Comparison of ENCODE assay signal across 21 cellular contexts in genomic region chr19:7589822-7590221, GRCh38. TPM values are rescaled to one million over a fixed set of nuclear protein-coding genes. Genes with fewer than 3 reads are reported as not detected.
DNase-seq lines count a peak whose midpoint lies in the region; ATAC-seq, FAIRE-seq and TF ChIP-seq lines count a peak whose summit lies in the region.
"Had no signal": no experiment of that assay in that cellular context is flagged by ENCODE, and none has a peak within 500 bp of the region (broad histone marks: within the 10 kb centered on the region; RNA-seq: fewer than 3 reads in every experiment).

No MANE protein-coding gene starts in this region.

- H3K23ac ChIP-seq in trophoblast cell (ENCODE audit: low read length), result no peak overlapping the region

- no peak overlapping the region for H3K14ac ChIP-seq in trophoblast cell (ENCODE audit: low read length)

- peak overlapping the region; percentile 43 for H2BK12ac ChIP-seq in trophoblast cell (ENCODE audit: low read length)

- H3K18ac ChIP-seq in trophoblast cell (ENCODE audit: low read length), result no peak overlapping the region

- intact Hi-C loops in HepG2 (cut with micrococcal nuclease; ENCODE audit: unreplicated experiment) (no loop called here), right lobe of liver (cut with DNase I) (no loop called here), PC-9 (cut with micrococcal nuclease; ENCODE audit: unreplicated experiment) (no loop called here)

- H3K36me3 ChIP-seq in HepG2 (replicated peaks in 1 of 2; ENCODE audit: control insufficient read depth in 1 of 2, insufficient read depth in 2 of 2, low read length in 2 of 2) (no peaks in the 10 kb centered on the region), right lobe of liver (no peaks in the 10 kb centered on the region), PC-9 (ENCODE audit: low read depth) (no peaks in the 10 kb centered on the region), trophoblast cell (ENCODE audit: control insufficient read depth in 1 of 2, insufficient read depth in 2 of 2, low read length in 2 of 2) (no peaks in the 10 kb centered on the region), SK-N-SH (replicated peaks in 1 of 2; ENCODE audit: control insufficient read depth in 1 of 2, insufficient read depth in 2 of 2, low read length in 1 of 2) (no peaks in the 10 kb centered on the region)
- H3K36me3 ChIP-seq: BE2C had no signal

- H3K27ac ChIP-seq in HepG2 (ENCODE audit: extremely low read length, insufficient read depth, low read length), result no peak overlapping the region
- H3K27ac ChIP-seq in right lobe of liver, result no peak overlapping the region
- no peak overlapping the region for H3K27ac ChIP-seq in PC-9
- H3K27ac ChIP-seq in trophoblast cell (ENCODE audit: low read depth, low read length), result no peak overlapping the region
- no peak overlapping the region for H3K27ac ChIP-seq in SK-N-SH (ENCODE audit: low read depth in 2 of 2, low read length in 1 of 2)
- H3K27ac ChIP-seq: HL-60 had no signal

- peak overlapping the region; percentile 26 for H4K91ac ChIP-seq in trophoblast cell (ENCODE audit: low read depth, low read length)

- TF ChIP-seq EP300 in HepG2 (IDR thresholded peaks at IDR 0.05; ENCODE audit: low read depth in 2 of 2, low read length in 2 of 2) (no peak), HepG2 (CRISPR knock-in tag; IDR thresholded peaks at IDR 0.05; ENCODE audit: borderline replicate concordance) (no peak), SK-N-SH (IDR thresholded peaks at IDR 0.05; ENCODE audit: borderline replicate concordance in 1 of 2, low read depth in 1 of 2, low read length in 1 of 2) (no peak)

- no peaks in the 10 kb centered on the region for H3K79me1 ChIP-seq in trophoblast cell (ENCODE audit: low read length)

- TF ChIP-seq CTCF in HepG2 (CRISPR knock-in tag; IDR thresholded peaks at IDR 0.05), result no peak
- no peak for TF ChIP-seq CTCF in right lobe of liver (IDR thresholded peaks at IDR 0.05)
- TF ChIP-seq CTCF in PC-9 (conservative IDR thresholded peaks at IDR 0.05), result no peak
- TF ChIP-seq CTCF in SK-N-SH (IDR thresholded peaks at IDR 0.05), result no peak

- 64% methylated on average over 7 of the region's 7 CpGs for WGBS in HepG2 (ENCODE audit: low lambda C conversion rate)
- WGBS in right lobe of liver (ENCODE audit: insufficient coverage, low coverage, low lambda C conversion rate, missing lambda C conversion rate), result 86% methylated on average over 7 of the region's 7 CpGs
- whole genome bisulfite sequencing in trophoblast cell (ENCODE audit: extremely low coverage, insufficient coverage, insufficient read length), result no CpG with 5 or more reads among the region's 7 CpGs
- WGBS in SK-N-SH (ENCODE audit: low lambda C conversion rate), result 43% methylated on average over 7 of the region's 7 CpGs

- DNase-seq in HepG2 (ENCODE audit: low spot score), result no peak
- no peak for DNase-seq in right lobe of liver
- no peak for DNase-seq in PC-9
- DNase-seq in trophoblast cell, result no peak
- no peak for DNase-seq in COLO829 (ENCODE audit: low spot score)
- DNase-seq in SK-N-SH, result no peak
- DNase-seq in NCI-H1092 (lab: John Stamatoyannopoulos, UW), result no peak
- DNase-seq: BE2C; C1 segment of cervical spinal cord; CD4-positive, alpha-beta T cell; DMS153; DMS79; GDM1; KG1 had no signal

- no peaks in the 10 kb centered on the region for H4K20me1 ChIP-seq in HepG2 (ENCODE audit: insufficient read depth, low read length)
- H4K20me1 ChIP-seq in PC-9 (ENCODE audit: insufficient read depth), result no peaks in the 10 kb centered on the region
- H4K20me1 ChIP-seq in SK-N-SH (ENCODE audit: insufficient read depth), result no peaks in the 10 kb centered on the region

- no peak overlapping the region for H4K8ac ChIP-seq in trophoblast cell (ENCODE audit: low read depth, low read length)

- peaks cover 12% of the 10 kb centered on the region for H3F3A ChIP-seq in PC-9 (ENCODE audit: insufficient read depth, low read depth)
- no peaks in the 10 kb centered on the region for H3F3A ChIP-seq in SK-N-SH (replicated peaks; ENCODE audit: insufficient read depth)

- BruUV-seq in HepG2 (replicated peaks; lab: Mats Ljungman, UMichigan), result no TSS peak
- BruUV-seq in PC-9 (replicated peaks; lab: Mats Ljungman, UMichigan), result no TSS peak

- H3K79me2 ChIP-seq in HepG2 (ENCODE audit: insufficient read depth, low read length) (no peaks in the 10 kb centered on the region), PC-9 (ENCODE audit: low read depth) (no peaks in the 10 kb centered on the region), trophoblast cell (ENCODE audit: control insufficient read depth, insufficient read depth, low read length, poor library complexity) (no peaks in the 10 kb centered on the region), SK-N-SH (ENCODE audit: insufficient read depth) (no peaks in the 10 kb centered on the region)

- H3K4me2 ChIP-seq in HepG2 (ENCODE audit: low read depth, low read length) (no peak overlapping the region), PC-9 (peak overlapping the region; percentile 67), trophoblast cell (ENCODE audit: low read length) (no peak overlapping the region), SK-N-SH (no peak overlapping the region)
- H3K4me2 ChIP-seq: GM23338 had no signal

- H2AK5ac ChIP-seq in trophoblast cell (ENCODE audit: low read length), result no peak overlapping the region

- H3K27me3 ChIP-seq in HepG2 (ENCODE audit: control insufficient read depth in 1 of 2, insufficient read depth in 2 of 2, low read length in 2 of 2), result no peaks in the 10 kb centered on the region; a peak in 1 of 5 replicates
- no peaks in the 10 kb centered on the region for H3K27me3 ChIP-seq in right lobe of liver
- H3K27me3 ChIP-seq in PC-9 (ENCODE audit: insufficient read depth, low read depth), result no peaks in the 10 kb centered on the region
- H3K27me3 ChIP-seq in trophoblast cell (ENCODE audit: insufficient read depth, low read length), result no peaks in the 10 kb centered on the region
- peaks cover 25% of the 10 kb centered on the region; the same call in 1 of the 2 replicates for H3K27me3 ChIP-seq in SK-N-SH (ENCODE audit: insufficient read depth)
- H3K27me3 ChIP-seq: BE2C had no signal

- CTCF ChIA-PET in HepG2 (lab: Yijun Ruan, JAX; ENCODE audit: low intra/inter-chr PET ratio, low total read pairs), result no interaction called here
- CTCF ChIA-PET in PC-9 (lab: Charles Lee), result interaction anchor here (0.6 kb wide), 1 partner anchor 21 kb away, joined by 23 read pairs; no protein-coding TSS in a partner anchor
- CTCF ChIA-PET in SK-N-SH (lab: Yijun Ruan, JAX), result interaction anchor here (1.4 to 3.4 kb wide), 3 partner anchors 21 to 91 kb away, joined by 4 to 15 read pairs (median 5); partner anchors contain the start of gene TRAPPC5

- in situ Hi-C loops in HepG2 (cut with HindIII; ENCODE audit: extremely low pct_ligation_motif_present, low pct_unique_long_range_greater_than_20kb), result no loop called here

- POLR2A ChIA-PET in HepG2 (lab: Yijun Ruan, JAX), result no interaction called here
- POLR2A ChIA-PET in PC-9 (lab: Charles Lee; ENCODE audit: unreplicated experiment), result no interaction called here
- POLR2A ChIA-PET in SK-N-SH (lab: Yijun Ruan, JAX), result no interaction called here

- H2BK5ac ChIP-seq in trophoblast cell (ENCODE audit: low read depth, low read length, poor library complexity), result no peak overlapping the region

- H4K12ac ChIP-seq in trophoblast cell (ENCODE audit: low read depth, low read length), result no peak overlapping the region

- H2AFZ ChIP-seq in HepG2 (ENCODE audit: low read length), result no peak overlapping the region
- no peak overlapping the region for H2AFZ ChIP-seq in PC-9
- no peak overlapping the region for H2AFZ ChIP-seq in trophoblast cell (ENCODE audit: insufficient read depth, low read length, poor library complexity)
- no peak overlapping the region for H2AFZ ChIP-seq in SK-N-SH (ENCODE audit: low read depth)
- H2AFZ ChIP-seq: GM23338 had no signal

- no peaks in the 10 kb centered on the region for H3K9me2 ChIP-seq in PC-9 (ENCODE audit: insufficient read depth)
- H3K9me2 ChIP-seq in SK-N-SH, result no peaks in the 10 kb centered on the region

- H3K4me1 ChIP-seq in HepG2 (ENCODE audit: insufficient read depth, low read length) (peaks cover 41% of the 10 kb centered on the region), right lobe of liver (no peaks in the 10 kb centered on the region), PC-9 (replicated peaks; ENCODE audit: insufficient read depth) (peaks cover 14% of the 10 kb centered on the region), trophoblast cell (ENCODE audit: control insufficient read depth in 1 of 2, insufficient read depth in 2 of 2, low read length in 2 of 2) (peaks cover 10 to 11% of the 10 kb centered on the region in 2 experiments), SK-N-SH (ENCODE audit: control insufficient read depth in 1 of 2, insufficient read depth in 2 of 2, low read depth in 1 of 2, low read length in 1 of 2) (no peaks in the 10 kb centered on the region)
- H3K4me1 ChIP-seq: BE2C had no signal

- H3K4me3 ChIP-seq in HepG2 (replicated peaks in 1 of 3; ENCODE audit: insufficient read depth in 1 of 3, low read depth in 2 of 3, low read length in 3 of 3) (no peak overlapping the region), right lobe of liver (no peak overlapping the region), PC-9 (no peak overlapping the region), trophoblast cell (ENCODE audit: low read depth, low read length) (no peak overlapping the region), SK-N-SH (ENCODE audit: low read depth in 2 of 2, low read length in 1 of 2) (no peak overlapping the region)
- H3K4me3 ChIP-seq: GM23338 had no signal

- H2BK120ac ChIP-seq in trophoblast cell (ENCODE audit: insufficient read depth, low read length, poor library complexity), result no peak overlapping the region

- no peaks in the 10 kb centered on the region for H3K9me3 ChIP-seq in HepG2 (ENCODE audit: low read length)
- no peaks in the 10 kb centered on the region for H3K9me3 ChIP-seq in right lobe of liver
- no peaks in the 10 kb centered on the region for H3K9me3 ChIP-seq in PC-9 (ENCODE audit: insufficient read depth, low read depth)
- H3K9me3 ChIP-seq in trophoblast cell (ENCODE audit: insufficient read depth, low read depth, low read length), result no peaks in the 10 kb centered on the region
- no peaks in the 10 kb centered on the region for H3K9me3 ChIP-seq in SK-N-SH
- H3K9me3 ChIP-seq: BE2C had no signal

- no peak for TF ChIP-seq POLR2A in HepG2 (IDR thresholded peaks at IDR 0.05; ENCODE audit: insufficient read depth in 1 of 2, low read depth in 2 of 2, low read length in 2 of 2)
- no peak for TF ChIP-seq POLR2A in right lobe of liver (IDR thresholded peaks at IDR 0.05)

- H3K9ac ChIP-seq in HepG2 (ENCODE audit: insufficient read depth, low read depth, low read length) (no peak overlapping the region), trophoblast cell (ENCODE audit: low read length) (no peak overlapping the region), SK-N-SH (no peak overlapping the region)

- ATAC-seq in HepG2 (no peak), right lobe of liver (no peak)

- no peak overlapping the region for H3K4ac ChIP-seq in trophoblast cell (ENCODE audit: low read depth, low read length)

- FAIRE-seq in HepG2 (lab: Jason Lieb, UNC), result no peak

- no peak for TF ChIP-seq RAD21 in HepG2 (CRISPR knock-in tag; IDR thresholded peaks at IDR 0.05)
- TF ChIP-seq RAD21 in SK-N-SH (IDR thresholded peaks at IDR 0.05; ENCODE audit: low read length), result no peak

RNA-seq across cellular contexts. Expression of gene CAMSAP3, which starts 5.8 kb away (rescaled TPM):
- total RNA-seq in HepG2 (2016; rRNA removed; fragmentation: Illumina TruSeq; extraction: Trizol) (9.1 and 11.8 TPM in 2 replicates), right lobe of liver (10 to 100 TPM; 21.8 to 31.9 (median 23.4) TPM), PC-9 (2021) (25.9 and 27.8 TPM in 2 replicates)
- total RNA-seq in HepG2 (2016; cell fraction: cytosol; rRNA removed; fragmentation: Illumina TruSeq; extraction: Trizol; ENCODE audit: low read depth), result 2.1 and 2.5 TPM in 2 replicates
- 6.3 and 11.9 TPM in 2 replicates for total RNA-seq in HepG2 (2016; cell fraction: insoluble cytoplasmic fraction; rRNA removed; fragmentation: Illumina TruSeq; extraction: Trizol)
- total RNA-seq in HepG2 (2016; cell fraction: membrane; rRNA removed; fragmentation: Illumina TruSeq; extraction: Trizol), result 6.0 and 6.1 TPM in 2 replicates
- total RNA-seq in HepG2 (2016; cell fraction: nucleus; rRNA removed; fragmentation: Illumina TruSeq; extraction: Trizol), result 12.6 and 13.4 TPM in 2 replicates
- polyA plus RNA-seq in HepG2 (2011; rRNA removed) (10.8 and 16.8 TPM in 2 replicates), SK-N-SH (2012; rRNA removed) (0.05 and 0.08 TPM in 2 replicates)
- polyA plus RNA-seq in HepG2 (2011; cell fraction: cytosol; rRNA removed), result 5.6 and 8.1 TPM in 2 replicates
- 94.1 and 111 TPM in 2 replicates for polyA plus RNA-seq in HepG2 (2011; cell fraction: nucleus; rRNA removed)
- 24.4 and 27.0 TPM in 2 replicates for polyA plus RNA-seq in HepG2 (2012)
- 2.3 and 2.5 TPM in 2 replicates for polyA plus RNA-seq in HepG2 (2016; cell fraction: cytosol; fragmentation: Illumina TruSeq; extraction: Trizol; ENCODE audit: low read depth)
- 17.0 and 22.2 TPM in 2 replicates for polyA plus RNA-seq in HepG2 (2016; cell fraction: insoluble cytoplasmic fraction; fragmentation: Illumina TruSeq; extraction: Trizol; ENCODE audit: low read depth)
- polyA plus RNA-seq in HepG2 (2016; cell fraction: membrane; fragmentation: Illumina TruSeq; extraction: Trizol; ENCODE audit: low read depth), result 4.4 and 5.3 TPM in 2 replicates
- 67.8 and 74.7 TPM in 2 replicates for polyA plus RNA-seq in HepG2 (2016; cell fraction: nucleus; fragmentation: Illumina TruSeq; extraction: Trizol; ENCODE audit: insufficient read depth, low read depth)
- polyA minus RNA-seq in HepG2 (2011; rRNA and poly(A)+ RNA removed; ENCODE audit: low replicate concordance), result 1.6 and 20.5 TPM in 2 replicates
- polyA minus RNA-seq in HepG2 (2011; cell fraction: cytosol; rRNA and poly(A)+ RNA removed), result 9.5 and 9.8 TPM in 2 replicates
- 12.9 and 13.7 TPM in 2 replicates for polyA minus RNA-seq in HepG2 (2011; cell fraction: nucleus; rRNA and poly(A)+ RNA removed)
- 15.1 and 16.3 TPM in 2 replicates for polyA plus RNA-seq in trophoblast cell (2013)
- polyA plus RNA-seq in SK-N-SH (2012; cell fraction: cytosol; rRNA removed), result 0.09 and 0.21 TPM in 2 replicates
- 0.37 and 1.0 TPM in 2 replicates for polyA plus RNA-seq in SK-N-SH (2012; cell fraction: nucleus; rRNA removed)
- total RNA-seq: HT1080 had no signal

RNA-seq across cellular contexts. Expression of gene XAB2, which starts 39.5 kb away (rescaled TPM):
- total RNA-seq in HepG2 (2016; rRNA removed; fragmentation: Illumina TruSeq; extraction: Trizol), result 6.2 and 8.6 TPM in 2 replicates
- 1.9 and 2.7 TPM in 2 replicates for total RNA-seq in HepG2 (2016; cell fraction: cytosol; rRNA removed; fragmentation: Illumina TruSeq; extraction: Trizol; ENCODE audit: low read depth)
- total RNA-seq in HepG2 (2016; cell fraction: insoluble cytoplasmic fraction; rRNA removed; fragmentation: Illumina TruSeq; extraction: Trizol), result 6.6 and 7.3 TPM in 2 replicates
- total RNA-seq in HepG2 (2016; cell fraction: membrane; rRNA removed; fragmentation: Illumina TruSeq; extraction: Trizol), result 3.2 and 4.4 TPM in 2 replicates
- 11.7 and 15.3 TPM in 2 replicates for total RNA-seq in HepG2 (2016; cell fraction: nucleus; rRNA removed; fragmentation: Illumina TruSeq; extraction: Trizol)
- polyA plus RNA-seq in HepG2 (2011; rRNA removed), result 23.9 and 28.4 TPM in 2 replicates
- polyA plus RNA-seq in HepG2 (2011; cell fraction: cytosol; rRNA removed), result 14.1 and 24.2 TPM in 2 replicates
- polyA plus RNA-seq in HepG2 (2011; cell fraction: nucleus; rRNA removed), result 95.9 and 136 TPM in 2 replicates
- polyA plus RNA-seq in HepG2 (2012), result 19.0 and 22.6 TPM in 2 replicates
- polyA plus RNA-seq in HepG2 (2016; cell fraction: cytosol; fragmentation: Illumina TruSeq; extraction: Trizol; ENCODE audit: low read depth), result 3.4 and 3.5 TPM in 2 replicates
- 11.7 and 15.6 TPM in 2 replicates for polyA plus RNA-seq in HepG2 (2016; cell fraction: insoluble cytoplasmic fraction; fragmentation: Illumina TruSeq; extraction: Trizol; ENCODE audit: low read depth)
- 4.0 and 5.4 TPM in 2 replicates for polyA plus RNA-seq in HepG2 (2016; cell fraction: membrane; fragmentation: Illumina TruSeq; extraction: Trizol; ENCODE audit: low read depth)
- polyA plus RNA-seq in HepG2 (2016; cell fraction: nucleus; fragmentation: Illumina TruSeq; extraction: Trizol; ENCODE audit: insufficient read depth, low read depth), result 38.3 and 40.6 TPM in 2 replicates
- polyA minus RNA-seq in HepG2 (2011; rRNA and poly(A)+ RNA removed; ENCODE audit: low replicate concordance), result 70.9 and 81.0 TPM in 2 replicates
- 29.0 and 31.0 TPM in 2 replicates for polyA minus RNA-seq in HepG2 (2011; cell fraction: cytosol; rRNA and poly(A)+ RNA removed)
- polyA minus RNA-seq in HepG2 (2011; cell fraction: nucleus; rRNA and poly(A)+ RNA removed), result 19.8 and 20.6 TPM in 2 replicates
- total RNA-seq in right lobe of liver, result 10 to 100 TPM; 12.8 to 21.3 (median 17.8) TPM
- 44.9 and 51.3 TPM in 2 replicates for total RNA-seq in PC-9 (2021)
- polyA plus RNA-seq in trophoblast cell (2013), result 27.0 and 27.2 TPM in 2 replicates
- polyA plus RNA-seq in SK-N-SH (2012; rRNA removed), result 36.5 and 43.3 TPM in 2 replicates
- polyA plus RNA-seq in SK-N-SH (2012; cell fraction: cytosol; rRNA removed), result 10.7 and 18.6 TPM in 2 replicates
- polyA plus RNA-seq in SK-N-SH (2012; cell fraction: nucleus; rRNA removed), result 115 and 148 TPM in 2 replicates

RNA-seq across cellular contexts. Expression of gene PET100, which starts 39.8 kb away (rescaled TPM):
- 59.9 and 66.5 TPM in 2 replicates for total RNA-seq in HepG2 (2016; rRNA removed; fragmentation: Illumina TruSeq; extraction: Trizol)
- total RNA-seq in HepG2 (2016; cell fraction: cytosol; rRNA removed; fragmentation: Illumina TruSeq; extraction: Trizol; ENCODE audit: low read depth), result 15.6 and 17.1 TPM in 2 replicates
- 64.7 and 78.4 TPM in 2 replicates for total RNA-seq in HepG2 (2016; cell fraction: insoluble cytoplasmic fraction; rRNA removed; fragmentation: Illumina TruSeq; extraction: Trizol)
- total RNA-seq in HepG2 (2016; cell fraction: membrane; rRNA removed; fragmentation: Illumina TruSeq; extraction: Trizol), result 22.2 and 23.9 TPM in 2 replicates
- 34.1 and 46.5 TPM in 2 replicates for total RNA-seq in HepG2 (2016; cell fraction: nucleus; rRNA removed; fragmentation: Illumina TruSeq; extraction: Trizol)
- polyA plus RNA-seq in HepG2 (2011; rRNA removed), result 20.0 and 22.3 TPM in 2 replicates
- polyA plus RNA-seq in HepG2 (2011; cell fraction: cytosol; rRNA removed), result 13.6 and 14.9 TPM in 2 replicates
- polyA plus RNA-seq in HepG2 (2011; cell fraction: nucleus; rRNA removed), result 14.3 and 19.0 TPM in 2 replicates
- 25.5 and 50.4 TPM in 2 replicates for polyA plus RNA-seq in HepG2 (2012)
- polyA plus RNA-seq in HepG2 (2016; cell fraction: cytosol; fragmentation: Illumina TruSeq; extraction: Trizol; ENCODE audit: low read depth), result 17.9 and 18.0 TPM in 2 replicates
- 36.9 and 42.2 TPM in 2 replicates for polyA plus RNA-seq in HepG2 (2016; cell fraction: insoluble cytoplasmic fraction; fragmentation: Illumina TruSeq; extraction: Trizol; ENCODE audit: low read depth)
- 18.3 and 20.0 TPM in 2 replicates for polyA plus RNA-seq in HepG2 (2016; cell fraction: membrane; fragmentation: Illumina TruSeq; extraction: Trizol; ENCODE audit: low read depth)
- polyA plus RNA-seq in HepG2 (2016; cell fraction: nucleus; fragmentation: Illumina TruSeq; extraction: Trizol; ENCODE audit: insufficient read depth, low read depth), result 64.3 and 70.9 TPM in 2 replicates
- 1.4 and 7.8 TPM in 2 replicates for polyA minus RNA-seq in HepG2 (2011; rRNA and poly(A)+ RNA removed; ENCODE audit: low replicate concordance)
- polyA minus RNA-seq in HepG2 (2011; cell fraction: cytosol; rRNA and poly(A)+ RNA removed), result 6.4 and 10.4 TPM in 2 replicates
- 7.2 and 8.7 TPM in 2 replicates for polyA minus RNA-seq in HepG2 (2011; cell fraction: nucleus; rRNA and poly(A)+ RNA removed)
- total RNA-seq in right lobe of liver, result 10 to 100 TPM in 4 of 6 experiments, 1 to 10 TPM in 2; 6.8 to 83.9 (median 56.5) TPM
- total RNA-seq in PC-9 (2021), result 149 and 222 TPM in 2 replicates
- polyA plus RNA-seq in trophoblast cell (2013), result 433 and 469 TPM in 2 replicates
- polyA plus RNA-seq in SK-N-SH (2012; rRNA removed), result 48.1 and 54.0 TPM in 2 replicates
- 55.8 and 86.5 TPM in 2 replicates for polyA plus RNA-seq in SK-N-SH (2012; cell fraction: cytosol; rRNA removed)
- 23.3 and 28.9 TPM in 2 replicates for polyA plus RNA-seq in SK-N-SH (2012; cell fraction: nucleus; rRNA removed)

RNA-seq across cellular contexts. Expression of gene PCP2, which starts 43.7 kb away (rescaled TPM):
- 0.80 TPM in 1 of 2 replicates, not detected in the other for total RNA-seq in HepG2 (2016; rRNA removed; fragmentation: Illumina TruSeq; extraction: Trizol)
- total RNA-seq in HepG2 (2016; cell fraction: cytosol; rRNA removed; fragmentation: Illumina TruSeq; extraction: Trizol; ENCODE audit: low read depth), result not detected in 2 replicates
- 0.35 TPM in 1 of 2 replicates, not detected in the other for total RNA-seq in HepG2 (2016; cell fraction: insoluble cytoplasmic fraction; rRNA removed; fragmentation: Illumina TruSeq; extraction: Trizol)
- not detected in 2 replicates for total RNA-seq in HepG2 (2016; cell fraction: membrane; rRNA removed; fragmentation: Illumina TruSeq; extraction: Trizol)
- not detected in 2 replicates for total RNA-seq in HepG2 (2016; cell fraction: nucleus; rRNA removed; fragmentation: Illumina TruSeq; extraction: Trizol)
- 0.62 and 0.82 TPM in 2 replicates for polyA plus RNA-seq in HepG2 (2011; rRNA removed)
- 0.15 and 0.28 TPM in 2 replicates for polyA plus RNA-seq in HepG2 (2011; cell fraction: cytosol; rRNA removed)
- 3.9 and 7.6 TPM in 2 replicates for polyA plus RNA-seq in HepG2 (2011; cell fraction: nucleus; rRNA removed)
- polyA plus RNA-seq in HepG2 (2012), result 1.8 TPM in 1 of 2 replicates, not detected in the other
- polyA plus RNA-seq in HepG2 (2016; cell fraction: cytosol; fragmentation: Illumina TruSeq; extraction: Trizol; ENCODE audit: low read depth), result not detected in 2 replicates
- not detected in 2 replicates for polyA plus RNA-seq in HepG2 (2016; cell fraction: insoluble cytoplasmic fraction; fragmentation: Illumina TruSeq; extraction: Trizol; ENCODE audit: low read depth)
- not detected in 2 replicates for polyA plus RNA-seq in HepG2 (2016; cell fraction: membrane; fragmentation: Illumina TruSeq; extraction: Trizol; ENCODE audit: low read depth)
- 1.4 and 1.7 TPM in 2 replicates for polyA plus RNA-seq in HepG2 (2016; cell fraction: nucleus; fragmentation: Illumina TruSeq; extraction: Trizol; ENCODE audit: insufficient read depth, low read depth)
- polyA minus RNA-seq in HepG2 (2011; rRNA and poly(A)+ RNA removed; ENCODE audit: low replicate concordance), result 0.20 TPM in 1 of 2 replicates, not detected in the other
- not detected in 2 replicates for polyA minus RNA-seq in HepG2 (2011; cell fraction: cytosol; rRNA and poly(A)+ RNA removed)
- not detected in 2 replicates for polyA minus RNA-seq in HepG2 (2011; cell fraction: nucleus; rRNA and poly(A)+ RNA removed)
- 1 to 10 TPM in 1 of 6 experiments, under 1 TPM in 2, not detected in 3; 0.90 to 1.5 (median 0.95) TPM for total RNA-seq in right lobe of liver
- 0.92 and 1.0 TPM in 2 replicates for total RNA-seq in PC-9 (2021)
- polyA plus RNA-seq in trophoblast cell (2013), result 0.35 and 0.36 TPM in 2 replicates
- not detected in 2 replicates for polyA plus RNA-seq in SK-N-SH (2012; rRNA removed)
- not detected in 2 replicates for polyA plus RNA-seq in SK-N-SH (2012; cell fraction: cytosol; rRNA removed)
- polyA plus RNA-seq in SK-N-SH (2012; cell fraction: nucleus; rRNA removed), result not detected in 2 replicates
- total RNA-seq: A172, Daoy, GM23338, H7, HT1080 had no signal
- polyA plus RNA-seq: GM23338, IgD-negative memory B cell had no signal

RNA-seq across cellular contexts. Expression of gene STXBP2, which starts 47.1 kb away (rescaled TPM):
- total RNA-seq in HepG2 (2016; rRNA removed; fragmentation: Illumina TruSeq; extraction: Trizol), result 17.8 and 22.8 TPM in 2 replicates
- 12.7 and 13.5 TPM in 2 replicates for total RNA-seq in HepG2 (2016; cell fraction: cytosol; rRNA removed; fragmentation: Illumina TruSeq; extraction: Trizol; ENCODE audit: low read depth)
- 15.9 and 23.8 TPM in 2 replicates for total RNA-seq in HepG2 (2016; cell fraction: insoluble cytoplasmic fraction; rRNA removed; fragmentation: Illumina TruSeq; extraction: Trizol)
- total RNA-seq in HepG2 (2016; cell fraction: membrane; rRNA removed; fragmentation: Illumina TruSeq; extraction: Trizol), result 11.9 and 13.6 TPM in 2 replicates
- 18.1 and 19.5 TPM in 2 replicates for total RNA-seq in HepG2 (2016; cell fraction: nucleus; rRNA removed; fragmentation: Illumina TruSeq; extraction: Trizol)
- 40.1 and 48.7 TPM in 2 replicates for polyA plus RNA-seq in HepG2 (2011; rRNA removed)
- polyA plus RNA-seq in HepG2 (2011; cell fraction: cytosol; rRNA removed), result 28.8 and 41.8 TPM in 2 replicates
- polyA plus RNA-seq in HepG2 (2011; cell fraction: nucleus; rRNA removed), result 344 and 378 TPM in 2 replicates
- 61.3 and 71.5 TPM in 2 replicates for polyA plus RNA-seq in HepG2 (2012)
- polyA plus RNA-seq in HepG2 (2016; cell fraction: cytosol; fragmentation: Illumina TruSeq; extraction: Trizol; ENCODE audit: low read depth), result 9.5 and 12.3 TPM in 2 replicates
- 22.4 and 26.4 TPM in 2 replicates for polyA plus RNA-seq in HepG2 (2016; cell fraction: insoluble cytoplasmic fraction; fragmentation: Illumina TruSeq; extraction: Trizol; ENCODE audit: low read depth)
- polyA plus RNA-seq in HepG2 (2016; cell fraction: membrane; fragmentation: Illumina TruSeq; extraction: Trizol; ENCODE audit: low read depth), result 9.5 and 10.0 TPM in 2 replicates
- polyA plus RNA-seq in HepG2 (2016; cell fraction: nucleus; fragmentation: Illumina TruSeq; extraction: Trizol; ENCODE audit: insufficient read depth, low read depth), result 69.3 and 73.8 TPM in 2 replicates
- 121 and 178 TPM in 2 replicates for polyA minus RNA-seq in HepG2 (2011; rRNA and poly(A)+ RNA removed; ENCODE audit: low replicate concordance)
- polyA minus RNA-seq in HepG2 (2011; cell fraction: cytosol; rRNA and poly(A)+ RNA removed), result 22.7 and 26.7 TPM in 2 replicates
- 70.0 and 76.8 TPM in 2 replicates for polyA minus RNA-seq in HepG2 (2011; cell fraction: nucleus; rRNA and poly(A)+ RNA removed)
- total RNA-seq in right lobe of liver, result 10 to 100 TPM; 27.5 to 45.7 (median 39.1) TPM
- 148 and 201 TPM in 2 replicates for total RNA-seq in PC-9 (2021)
- polyA plus RNA-seq in trophoblast cell (2013), result 49.4 and 49.6 TPM in 2 replicates
- polyA plus RNA-seq in SK-N-SH (2012; rRNA removed), result 1.3 and 4.7 TPM in 2 replicates
- polyA plus RNA-seq in SK-N-SH (2012; cell fraction: cytosol; rRNA removed), result 0.81 and 1.4 TPM in 2 replicates
- polyA plus RNA-seq in SK-N-SH (2012; cell fraction: nucleus; rRNA removed), result 7.6 and 9.1 TPM in 2 replicates
